ENCODE assay signal across 23 cellular contexts in genomic region chr2:97755491-97755890, GRCh38. TPM values are rescaled to one million over a fixed set of nuclear protein-coding genes. Genes with fewer than 3 reads are reported as not detected.
DNase-seq lines count a peak whose midpoint lies in the region; ATAC-seq, FAIRE-seq and TF ChIP-seq lines count a peak whose summit lies in the region.
"Had no signal": no experiment of that assay in that cellular context is flagged by ENCODE, and none has a peak within 500 bp of the region (broad histone marks: within the 10 kb centered on the region; RNA-seq: fewer than 3 reads in every experiment).

No MANE protein-coding gene starts in this region.

- FAIRE-seq in HTR-8/SVneo (lab: Jason Lieb, UNC), result peak; percentile 75
- FAIRE-seq: A204.1, GM12892, GM18507 had no signal

- peak overlapping the region in 10 of 12 donors; percentile 52 to 89 (median 72) for H3K27ac ChIP-seq in heart left ventricle
- H3K27ac ChIP-seq in esophagus squamous epithelium, result peak overlapping the region in 3 of 4 donors; percentile 22 to 65 (median 62)
- peak overlapping the region; percentile 51 for H3K27ac ChIP-seq in subcutaneous abdominal adipose tissue (ENCODE audit: low read depth, low read length)
- H3K27ac ChIP-seq: KMS-11 had no signal

- H3K9me3 ChIP-seq in heart left ventricle (no peaks in the 10 kb centered on the region), esophagus squamous epithelium (no peaks in the 10 kb centered on the region), subcutaneous abdominal adipose tissue (ENCODE audit: control insufficient read depth in 5 of 5, low read length in 5 of 5) (no peaks in the 10 kb centered on the region)

- no peak for TF ChIP-seq CTCF in heart left ventricle (IDR thresholded peaks at IDR 0.05)
- no peak for TF ChIP-seq CTCF in esophagus squamous epithelium (IDR thresholded peaks at IDR 0.05)

- H3K4me1 ChIP-seq in heart left ventricle, result peaks cover 0 to 45% (median 11%) of the 10 kb centered on the region in 12 donors
- H3K4me1 ChIP-seq in esophagus squamous epithelium, result peaks cover 9 to 41% (median 10%) of the 10 kb centered on the region in 3 donors
- H3K4me1 ChIP-seq in subcutaneous abdominal adipose tissue (ENCODE audit: control insufficient read depth in 5 of 5, insufficient read depth in 5 of 5, low read length in 5 of 5), result peaks cover 0 to 48% (median 2%) of the 10 kb centered on the region in 5 donors

- intact Hi-C loops in heart left ventricle (cut with DNase I), result no loop called here
- intact Hi-C loops in cardiac septum (cut with DNase I), result no loop called here
- intact Hi-C loops in esophagus squamous epithelium (cut with DNase I), result no loop called here

- ATAC-seq in heart left ventricle (no peak), HG03432 (IDR thresholded peaks at IDR 0.05; ENCODE audit: unreplicated experiment) (no peak)
- ATAC-seq: CD8-positive, alpha-beta T cell; PC-3 had no signal

- WGBS in heart left ventricle, 4 donors, result 94 to 98% (median 97%) methylated on average over 2 of the region's 2 CpGs
- 92 to 93% methylated on average over 2 of the region's 2 CpGs for WGBS in esophagus squamous epithelium, 2 donors

- TF ChIP-seq POLR2A in heart left ventricle (IDR thresholded peaks at IDR 0.05) (no peak), esophagus squamous epithelium (IDR thresholded peaks at IDR 0.05) (no peak)

- H3K36me3 ChIP-seq in heart left ventricle, result peaks cover 0 to 65% (median 57%) of the 10 kb centered on the region in 9 donors
- peaks cover 8 to 62% (median 16%) of the 10 kb centered on the region in 3 donors for H3K36me3 ChIP-seq in esophagus squamous epithelium
- H3K36me3 ChIP-seq in subcutaneous abdominal adipose tissue (ENCODE audit: control insufficient read depth in 5 of 5, insufficient read depth in 5 of 5, low read length in 5 of 5), result peaks cover 12 to 64% (median 43%) of the 10 kb centered on the region in 5 donors

- H3K4me3 ChIP-seq in heart left ventricle (no peak overlapping the region), esophagus squamous epithelium (no peak overlapping the region), subcutaneous abdominal adipose tissue (ENCODE audit: low read depth in 1 of 5, low read length in 5 of 5) (no peak overlapping the region)

- no peak overlapping the region for H3K9ac ChIP-seq in subcutaneous abdominal adipose tissue (ENCODE audit: low read length in 5 of 5)
- H3K9ac ChIP-seq: KMS-11 had no signal

- DNase-seq in heart left ventricle (no peak), cardiac septum (ENCODE audit: low spot score) (no peak), HTR-8/SVneo (ENCODE audit: insufficient read length, low spot score) (no peak), esophagus squamous epithelium (lab: John Stamatoyannopoulos, UW) (no peak), NCI-H2227 treated with DMSO at 0.1 percent for 48 hours (lab: John Stamatoyannopoulos, UW) (no peak)
- DNase-seq in stimulated activated CD4-positive, alpha-beta T cell treated with anti-CD3 and anti-CD28 coated beads, Interleukin-1b, Interleukin-23, amount 100 ng/mL, for 48 hours, result no peak
- DNase-seq: Calu3; CD8-positive, alpha-beta T cell; DMS53; EL; GOT3; NCI-H187 treated with DMSO at 0.1 percent for 48 hours; NCI-H345; NCI-H526; PC-3; RPMI8226 had no signal

- H3K27me3 ChIP-seq in heart left ventricle, result no peaks in the 10 kb centered on the region
- no peaks in the 10 kb centered on the region for H3K27me3 ChIP-seq in esophagus squamous epithelium
- no peaks in the 10 kb centered on the region for H3K27me3 ChIP-seq in subcutaneous abdominal adipose tissue (ENCODE audit: control insufficient read depth in 5 of 5, insufficient read depth in 4 of 5, low read length in 5 of 5)

RNA-seq across cellular contexts. Expression of gene ZAP70, which starts 42.1 kb away (rescaled TPM):
- total RNA-seq in heart left ventricle (10 to 100 TPM in 1 of 9 donors, 1 to 10 TPM in 2, under 1 TPM in 5, not detected in 1; 0.16 to 13.5 (median 0.87) TPM), cardiac septum (1.2 TPM), esophagus squamous epithelium (1 to 10 TPM; 2.2 to 7.8 (median 3.3) TPM)
- under 1 TPM; 0.58 to 0.65 TPM for polyA plus RNA-seq in heart left ventricle
- total RNA-seq: Calu3, M059J, PC-3 had no signal
